ENCODE assay signal across 26 cellular contexts in the genomic region with DNA sequence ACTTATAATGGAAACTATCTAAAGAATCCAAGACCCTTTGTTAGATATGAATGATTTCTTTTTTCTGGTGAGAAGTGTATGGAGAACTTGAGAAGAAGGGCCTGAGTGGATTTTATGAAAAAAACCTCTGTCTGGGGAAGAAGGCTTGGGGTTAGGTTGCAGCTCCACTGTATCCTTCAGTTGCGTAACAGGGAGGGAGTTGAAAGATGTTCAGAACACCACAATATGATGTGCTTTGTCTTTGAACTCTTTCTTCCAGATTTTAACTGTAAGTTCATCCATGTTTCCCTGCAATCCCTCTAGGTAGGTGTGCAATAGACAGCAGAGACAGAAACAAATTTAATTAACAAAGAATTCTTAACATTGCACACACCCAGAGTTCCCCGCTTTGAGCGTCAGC.
"Had no signal": no experiment of that assay in that cellular context is flagged by ENCODE, and none has a peak within 500 bp of the region (broad histone marks: within the 10 kb centered on the region; RNA-seq: fewer than 3 reads in every experiment).

No MANE protein-coding gene starts in this region.

- H3K4me1 Mint-ChIP-seq: naive B cell; natural killer cell; stimulated activated naive B cell treated with anti-CD40 and anti-IgM and Interleukin-4, amounts not matched to agents 10 μg/mL and 1 μg/mL and 100 μg/mL, for 72 hours had no signal

- FAIRE-seq: kidney, urothelium cell line had no signal

- H3K36me3 ChIP-seq: left lung, lower lobe of right lung, ovary, right atrium auricular region, suprapubic skin, thoracic aorta, tibial artery, upper lobe of right lung had no signal

- H3K27ac Mint-ChIP-seq: naive B cell; natural killer cell; progenitor cell of endocrine pancreas; stimulated activated naive B cell treated with anti-CD40 and anti-IgM and Interleukin-4, amounts not matched to agents 10 μg/mL and 1 μg/mL and 100 μg/mL, for 72 hours; stimulated activated naive CD8-positive, alpha-beta T cell treated with anti-CD3 and anti-CD28 coated beads, Interleukin-15, Interleukin-2, amounts not matched to agents 100 ng/mL and 50 ng/mL, for 24 hours had no signal

- H3K4me3 Mint-ChIP-seq: naive B cell; natural killer cell; stimulated activated naive B cell treated with anti-CD40 and anti-IgM and Interleukin-4, amounts not matched to agents 10 μg/mL and 1 μg/mL and 100 μg/mL, for 72 hours; stimulated activated naive CD8-positive, alpha-beta T cell treated with anti-CD3 and anti-CD28 coated beads, Interleukin-15, Interleukin-2, amounts not matched to agents 100 ng/mL and 50 ng/mL, for 24 hours had no signal

- H3K27me3 Mint-ChIP-seq: naive B cell; stimulated activated naive B cell treated with anti-CD40 and anti-IgM and Interleukin-4, amounts not matched to agents 10 μg/mL and 1 μg/mL and 100 μg/mL, for 72 hours had no signal

- H3K4me1 ChIP-seq: left lung, lower lobe of right lung, right atrium auricular region, suprapubic skin, upper lobe of right lung had no signal

- ATAC-seq: left colon; left lung; lower lobe of right lung; natural killer cell; sciatic nerve; stimulated activated naive B cell treated with anti-CD40 and anti-IgM and Interleukin-4, amounts not matched to agents 10 μg/mL and 1 μg/mL and 100 μg/mL, for 72 hours; upper lobe of right lung had no signal

- H3K36me3 Mint-ChIP-seq: naive B cell; natural killer cell; stimulated activated naive B cell treated with anti-CD40 and anti-IgM and Interleukin-4, amounts not matched to agents 10 μg/mL and 1 μg/mL and 100 μg/mL, for 72 hours had no signal

- H3K9me3 Mint-ChIP-seq: natural killer cell had no signal

- H3K27me3 ChIP-seq: left lung, ovary, right atrium auricular region, suprapubic skin, tibial artery, upper lobe of right lung had no signal

- DNase-seq: hippocampal formation; kidney; left colon; left lung; lower lobe of right lung; mammary epithelial cell; mesenchymal stem cell; naive B cell; natural killer cell; ovary; stimulated activated CD4-positive, alpha-beta T cell treated with anti-CD3 and anti-CD28 coated beads, Interleukin-12 subunit alpha, Interleukin-12 subunit beta, amount 100 ng/mL, for 4 hours; stimulated activated CD4-positive, alpha-beta T cell treated with anti-CD3 and anti-CD28 coated beads, Interleukin-15, amount 100 ng/mL, for 24 hours; stimulated activated CD4-positive, alpha-beta T cell treated with anti-CD3 and anti-CD28 coated beads, Interleukin-2, amount 100 ng/mL, for 24 hours; stimulated activated CD4-positive, alpha-beta T cell treated with anti-CD3 and anti-CD28 coated beads, Interleukin-4, amount 100 ng/mL, for 1 hour; stimulated activated naive B cell treated with anti-CD40 and anti-IgM and Interleukin-4, amounts not matched to agents 10 μg/mL and 1 μg/mL and 100 μg/mL, for 72 hours; tibial artery; trophoblast cell; upper lobe of right lung had no signal

- H3K27ac ChIP-seq: left lung, lower lobe of right lung, ovary, right atrium auricular region, skin epidermis, suprapubic skin, thoracic aorta, tibial artery, upper lobe of right lung had no signal

- H3K4me3 ChIP-seq: left lung, lower lobe of right lung, ovary, right atrium auricular region, skin epidermis, suprapubic skin, thoracic aorta, tibial artery, upper lobe of right lung had no signal

- H3K9me3 ChIP-seq: left lung, lower lobe of right lung, right atrium auricular region, suprapubic skin, thoracic aorta, tibial artery, upper lobe of right lung had no signal
